Comparison of ENCODE assay signal across 1 cellular context in the genomic region with DNA sequence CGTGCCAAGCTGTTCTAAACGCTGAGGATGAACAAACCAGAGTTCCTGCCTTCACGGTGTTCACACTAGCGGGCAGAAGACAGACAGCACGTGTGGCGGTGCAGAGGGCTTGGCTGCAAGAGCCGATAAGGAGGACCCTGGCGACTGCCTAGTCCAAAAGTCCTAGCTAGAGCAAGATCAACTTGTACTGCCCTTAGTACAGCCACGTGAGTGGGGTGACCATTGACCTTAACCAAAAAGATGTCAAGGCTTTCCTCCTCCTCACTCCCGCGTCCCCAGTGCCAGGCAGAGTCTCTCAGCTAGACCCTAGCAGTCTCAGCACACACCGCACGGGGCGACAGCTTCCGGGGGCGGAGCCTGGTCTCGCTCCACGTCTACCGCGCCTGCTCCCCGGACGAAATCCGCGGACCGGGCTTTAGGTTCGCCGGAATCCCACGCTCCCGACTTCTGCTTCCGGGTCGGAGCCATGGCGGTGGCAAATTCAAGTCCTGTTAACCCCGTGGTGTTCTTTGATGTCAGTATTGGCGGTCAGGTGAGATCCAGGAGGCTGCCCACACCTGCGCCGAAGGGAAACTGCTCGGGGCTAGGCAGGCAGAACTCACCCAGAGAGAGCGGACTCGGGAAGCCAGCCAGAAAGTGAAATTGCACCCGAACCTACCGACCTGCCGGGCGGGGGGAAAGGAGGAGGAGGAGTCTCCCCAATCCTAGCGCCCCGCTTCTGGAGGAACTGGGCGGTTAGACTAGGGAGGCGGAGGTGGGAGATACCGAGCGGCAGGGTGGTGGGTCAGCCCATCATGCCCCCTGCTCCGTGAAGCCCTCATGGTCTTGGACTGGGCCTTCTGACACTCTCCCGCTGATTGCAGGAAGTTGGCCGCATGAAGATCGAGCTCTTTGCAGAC.
TF ChIP-seq lines count a peak whose summit lies in the region.

A gene (plus strand): TSS at position 443 of the 899 bp plus-strand sequence. CDS start 24 bp downstream, at position 467.

TF ChIP-seq in HCT116, 20 proteins besides CTCF, POLR2A, EP300 and RAD21 (continued from another document):
- peak; percentile 6; the same call in 1 of the 2 replicates for TF ChIP-seq JUND (IDR thresholded peaks at IDR 0.05)
- peak; percentile 96 for TF ChIP-seq POLR2AphosphoS5 (IDR thresholded peaks at IDR 0.05; ENCODE audit: low read depth, low read length)
- peak; percentile 93 for TF ChIP-seq SIN3A (IDR thresholded peaks at IDR 0.05; ENCODE audit: low read depth)
- TF ChIP-seq YY1 (IDR thresholded peaks at IDR 0.05; ENCODE audit: extremely low read depth, insufficient replicate concordance, low read depth, low read length): peak; percentile 91
